Comparison of ENCODE assay signal across 8 cellular contexts in genomic region chr7:87628780-87629569, GRCh38. TPM values are rescaled to one million over a fixed set of nuclear protein-coding genes. Genes with fewer than 3 reads are reported as not detected.
DNase-seq lines count a peak whose midpoint lies in the region; ATAC-seq, FAIRE-seq and TF ChIP-seq lines count a peak whose summit lies in the region.

No MANE protein-coding gene starts in this region.

- H2AFZ ChIP-seq in trophoblast cell (ENCODE audit: insufficient read depth, low read length, poor library complexity) = peak overlapping the region; percentile 33

- FAIRE-seq in GM19239 (lab: Jason Lieb, UNC) = no peak

- H3K4me1 ChIP-seq in RWPE2 (ENCODE audit: insufficient read depth, poor library complexity, severe bottlenecking) (no peaks in the 10 kb centered on the region), trophoblast cell (ENCODE audit: control insufficient read depth in 1 of 2, insufficient read depth in 2 of 2, low read length in 2 of 2) (peaks cover 0 to 9% of the 10 kb centered on the region in 2 experiments)

- ATAC-seq in RWPE2 (ENCODE audit: low read depth) (peak; percentile 64), left ventricle myocardium superior (peak; percentile 44), GM21786 (IDR thresholded peaks at IDR 0.05; ENCODE audit: unreplicated experiment) (no peak)

- H3K36me3 ChIP-seq in RWPE2 (ENCODE audit: low read depth) (no peaks in the 10 kb centered on the region), trophoblast cell (ENCODE audit: control insufficient read depth in 1 of 2, insufficient read depth in 2 of 2, low read length in 2 of 2) (no peaks in the 10 kb centered on the region)

- intact Hi-C loops in left ventricle myocardium superior (cut with micrococcal nuclease) = no loop called here

- H3K4me3 ChIP-seq in RWPE2 (ENCODE audit: severe bottlenecking) (peak overlapping the region; percentile 42), trophoblast cell (ENCODE audit: low read depth, low read length) (peak overlapping the region; percentile 86)

- H3K79me1 ChIP-seq in trophoblast cell (ENCODE audit: low read length) = no peaks in the 10 kb centered on the region

- H3K4me2 ChIP-seq in trophoblast cell (ENCODE audit: low read length) = peak overlapping the region; percentile 99

- no peak overlapping the region for H2AK5ac ChIP-seq in trophoblast cell (ENCODE audit: low read length)

- H3K9ac ChIP-seq in trophoblast cell (ENCODE audit: low read length) = no peak overlapping the region

- H3K14ac ChIP-seq in trophoblast cell (ENCODE audit: low read length) = no peak overlapping the region

- H3K27ac ChIP-seq in RWPE2 (ENCODE audit: poor library complexity, severe bottlenecking) = no peak overlapping the region
- no peak overlapping the region for H3K27ac ChIP-seq in trophoblast cell (ENCODE audit: low read depth, low read length)

- no peak overlapping the region for H2BK120ac ChIP-seq in trophoblast cell (ENCODE audit: insufficient read depth, low read length, poor library complexity)

- no peak overlapping the region for H3K18ac ChIP-seq in trophoblast cell (ENCODE audit: low read length)

- H3K23ac ChIP-seq in trophoblast cell (ENCODE audit: low read length) = no peak overlapping the region

- peak; percentile 70 for DNase-seq in activated CD8-positive, alpha-beta memory T cell treated with anti-CD3 and anti-CD28 coated beads for 24 hours
- no peak for DNase-seq in activated CD8-positive, alpha-beta memory T cell treated with anti-CD3 and anti-CD28 coated beads, Interleukin-2, amount 50 U/mL, for 48 hours
- DNase-seq in RWPE2 (ENCODE audit: low spot score) (no peak), anterior cingulate cortex (lab: John Stamatoyannopoulos, UW) (peak in 35 of 58 donors; percentile 2 to 50 (median 21)), left ventricle myocardium superior (peak; percentile 26), trophoblast cell (peak; percentile 38 to 58), GM19239 (ENCODE audit: insufficient read length, low spot score) (no peak)

- H3K79me2 ChIP-seq in trophoblast cell (ENCODE audit: control insufficient read depth, insufficient read depth, low read length, poor library complexity) = no peaks in the 10 kb centered on the region

- H2BK5ac ChIP-seq in trophoblast cell (ENCODE audit: low read depth, low read length, poor library complexity) = no peak overlapping the region

- TF ChIP-seq CTCF in RWPE2 (IDR thresholded peaks at IDR 0.05; ENCODE audit: poor library complexity, severe bottlenecking) = no peak

- no peaks in the 10 kb centered on the region for H3K9me3 ChIP-seq in RWPE2 (ENCODE audit: severe bottlenecking)
- H3K9me3 ChIP-seq in trophoblast cell (ENCODE audit: insufficient read depth, low read depth, low read length) = peaks cover 2% of the 10 kb centered on the region

- no CpG with 5 or more reads among the region's 39 CpGs for WGBS in trophoblast cell (ENCODE audit: extremely low coverage, insufficient coverage, insufficient read length)

- H3K27me3 ChIP-seq in RWPE2 (ENCODE audit: insufficient read depth, poor library complexity, severe bottlenecking) = peaks cover 9% of the 10 kb centered on the region
- peaks cover 11% of the 10 kb centered on the region for H3K27me3 ChIP-seq in trophoblast cell (ENCODE audit: insufficient read depth, low read length)

- H2BK12ac ChIP-seq in trophoblast cell (ENCODE audit: low read length) = no peak overlapping the region

- no peak overlapping the region for H4K8ac ChIP-seq in trophoblast cell (ENCODE audit: low read depth, low read length)

- H3K4ac ChIP-seq in trophoblast cell (ENCODE audit: low read depth, low read length) = no peak overlapping the region

- no peak overlapping the region for H4K12ac ChIP-seq in trophoblast cell (ENCODE audit: low read depth, low read length)

- no peak overlapping the region for H4K91ac ChIP-seq in trophoblast cell (ENCODE audit: low read depth, low read length)

RNA-seq across cellular contexts. Expression of gene RUNDC3B, which starts 0.8 kb away (rescaled TPM):
- 2.1 TPM for total RNA-seq in left ventricle myocardium superior
- polyA plus RNA-seq in trophoblast cell (2013) = 0.03 and 0.04 TPM in 2 replicates

RNA-seq across cellular contexts. Expression of gene ABCB1, which starts 28.3 kb away (rescaled TPM):
- total RNA-seq in left ventricle myocardium superior = 4.8 TPM
- polyA plus RNA-seq in trophoblast cell (2013) = 0.07 and 0.14 TPM in 2 replicates

Comparison
In these comparisons a context has a peak if more than half of its experiments do, and no peak if none do; other contexts are left out.
1. DNase-seq: peak in activated CD8-positive, alpha-beta memory T cell treated with anti-CD3 and anti-CD28 coated beads for 24 hours (single experiment), anterior cingulate cortex (35 of 58), left ventricle myocardium superior (single experiment) and trophoblast cell (2 of 2); none in activated CD8-positive, alpha-beta memory T cell treated with anti-CD3 and anti-CD28 coated beads, Interleukin-2, amount 50 U/mL, for 48 hours (single experiment), RWPE2 (single experiment) and GM19239 (single experiment).